ENCODE assay signal across 9 cellular contexts in genomic region chr1:67749844-67750689, GRCh38.
DNase-seq lines count a peak whose midpoint lies in the region; ATAC-seq, FAIRE-seq and TF ChIP-seq lines count a peak whose summit lies in the region.
"Had no signal": no experiment of that assay in that cellular context is flagged by ENCODE, and none has a peak within 500 bp of the region (broad histone marks: within the 10 kb centered on the region; RNA-seq: fewer than 3 reads in every experiment).

No MANE protein-coding gene starts in this region.

- H3K9ac ChIP-seq in HUES48 (ENCODE audit: low read depth, low read length) = peak overlapping the region; percentile 49

- TF ChIP-seq POLR2A in body of pancreas (IDR thresholded peaks at IDR 0.05) (peak in 1 of 3 donors; percentile 23), thyroid gland (IDR thresholded peaks at IDR 0.05) (peak in 1 of 2 donors; percentile 83), GM12892 (IDR thresholded peaks at IDR 0.05; ENCODE audit: low read depth, low read length) (no peak)

- H3K27me3 ChIP-seq in HUES48 (ENCODE audit: control insufficient read depth, insufficient read depth, low read length) (no peaks in the 10 kb centered on the region), body of pancreas (no peaks in the 10 kb centered on the region), thyroid gland (no peaks in the 10 kb centered on the region)
- H3K27me3 ChIP-seq: neutrophil had no signal

- H3K4me1 ChIP-seq in HUES48 (ENCODE audit: control insufficient read depth, insufficient read depth, low read length) (peaks cover 66% of the 10 kb centered on the region), body of pancreas (peaks cover 37% of the 10 kb centered on the region), thyroid gland (peaks cover 59 to 86% of the 10 kb centered on the region in 2 donors)

- WGBS in body of pancreas, 2 donors = 36% methylated on average over 8 of the region's 8 CpGs
- 40 to 42% methylated on average over 8 of the region's 8 CpGs for WGBS in thyroid gland, 2 donors

- DNase-seq in ELF-1 (ENCODE audit: low read depth, low spot score) = peak; percentile 63
- DNase-seq in body of pancreas = peak in 3 of 4 donors; percentile 38 to 54 (median 40)
- DNase-seq in left lobe of liver (ENCODE audit: low spot score) = no peak
- peak; percentile 83 to 85 for DNase-seq in thyroid gland
- DNase-seq in GM20000 (ENCODE audit: low spot score) = no peak
- DNase-seq in GM12892 (ENCODE audit: insufficient read length) = no peak

- H3K4me3 ChIP-seq in HUES48 (ENCODE audit: low read depth, low read length) = peak overlapping the region; percentile 4; the same call in 1 of the 2 replicates
- H3K4me3 ChIP-seq in body of pancreas = no peak overlapping the region
- no peak overlapping the region for H3K4me3 ChIP-seq in thyroid gland (replicated peaks in 1 of 3)

- H3K27ac ChIP-seq in HUES48 (ENCODE audit: low read depth, low read length) (peak overlapping the region; percentile 87), body of pancreas (peak overlapping the region; percentile 79 to 85 (median 80)), thyroid gland (peak overlapping the region; percentile 95 to 96 (median 95))
- H3K27ac ChIP-seq: neutrophil had no signal

- H3K36me3 ChIP-seq in HUES48 (ENCODE audit: control insufficient read depth, insufficient read depth, low read length) (no peaks in the 10 kb centered on the region), body of pancreas (replicated peaks in 1 of 2; ENCODE audit: insufficient read depth in 1 of 2, low read depth in 2 of 2) (no peaks in the 10 kb centered on the region), thyroid gland (no peaks in the 10 kb centered on the region)
- H3K36me3 ChIP-seq: neutrophil had no signal

- H3K9me3 ChIP-seq in HUES48 (ENCODE audit: control insufficient read depth, insufficient read depth, low read length) (no peaks in the 10 kb centered on the region), body of pancreas (no peaks in the 10 kb centered on the region), thyroid gland (no peaks in the 10 kb centered on the region)
- H3K9me3 ChIP-seq: neutrophil had no signal

- TF ChIP-seq CTCF in body of pancreas (IDR thresholded peaks at IDR 0.05) (no peak), thyroid gland (IDR thresholded peaks at IDR 0.05) (no peak), GM20000 (IDR thresholded peaks at IDR 0.05; ENCODE audit: extremely low read depth, missing control alignments) (no peak)

- intact Hi-C loops in body of pancreas (cut with DNase I) = loop anchor here (10.0 kb wide), 1 partner anchor 185 kb away; no protein-coding TSS in a partner anchor
- intact Hi-C loops in thyroid gland (cut with DNase I) = loop anchor here (5.0 to 10.0 kb wide), 3 partner anchors 33 to 195 kb away; partner anchors contain the start of gene GADD45A

- FAIRE-seq in GM12892 (lab: Jason Lieb, UNC) = no peak

- ATAC-seq in body of pancreas = peak; percentile 73
- ATAC-seq in left lobe of liver = peak; percentile 35
- ATAC-seq in HG02981 (IDR thresholded peaks at IDR 0.05; ENCODE audit: unreplicated experiment) = no peak

Comparison
In these comparisons a context has a peak if more than half of its experiments do, and no peak if none do; other contexts are left out.
1. DNase-seq: peak in ELF-1 (single experiment), body of pancreas (3 of 4) and thyroid gland (2 of 2); none in left lobe of liver (single experiment), GM20000 (single experiment) and GM12892 (single experiment).
2. Peak in every context shown above with its lines, with median percentiles within 50 percentile points of each other: H3K27ac ChIP-seq.